8 cellular contexts compared by ENCODE assay signal in genomic region chr17:28925912-28926365, GRCh38. TPM values are rescaled to one million over a fixed set of nuclear protein-coding genes. Genes with fewer than 3 reads are reported as not detected.
A peak's percentile ranks its signal among the peaks of the same experiment; 100 is the strongest.
DNase-seq lines count a peak whose midpoint lies in the region; ATAC-seq and TF ChIP-seq lines count a peak whose summit lies in the region.

No MANE protein-coding gene starts in this region.

- H3K4me3 ChIP-seq in heart right ventricle (peak overlapping the region in 1 of 10 donors; percentile 9), right atrium auricular region (no peak overlapping the region), brain microvascular endothelial cell (ENCODE audit: low read depth, low read length) (no peak overlapping the region)

- H3K9me3 Mint-ChIP-seq in naive thymus-derived CD8-positive, alpha-beta T cell = peaks cover 0 to 6% (median 0%) of the 10 kb centered on the region in 9 donors

- POLR2A ChIA-PET in naive thymus-derived CD8-positive, alpha-beta T cell (lab: Charles Lee) = interaction anchor here (0.6 to 4.0 kb wide), 12 partner anchors 12 to 207 kb away, joined by 3 to 82 read pairs (median 4); partner anchors contain the start of genes DHRS13, FLOT2, PHF12 and RPL23A

- H3K27ac ChIP-seq in heart right ventricle (peak overlapping the region in 3 of 10 donors; percentile 48 to 91 (median 63)), right atrium auricular region (no peak overlapping the region), brain microvascular endothelial cell (peak overlapping the region; percentile 33)

- in situ Hi-C loops in brain microvascular endothelial cell (cut with HindIII; ENCODE audit: low pct_ligation_motif_present, low sequenced_read_pairs) = no loop called here

- DNase-seq in heart right ventricle (no peak), right atrium auricular region (ENCODE audit: low spot score) (no peak), SKM-1 (lab: John Stamatoyannopoulos, UW; ENCODE audit: unreplicated experiment) (peak; percentile 75), brain microvascular endothelial cell (peak; percentile 51)
- DNase-seq in naive thymus-derived CD8-positive, alpha-beta T cell = peak in 9 of 10 donors; percentile 27 to 88 (median 78)

- peak overlapping the region; percentile 29 to 71 (median 66) for H3K4me3 Mint-ChIP-seq in naive thymus-derived CD8-positive, alpha-beta T cell

- peaks cover 0 to 14% (median 0%) of the 10 kb centered on the region in 11 donors for H3K9me3 ChIP-seq in heart right ventricle
- H3K9me3 ChIP-seq in right atrium auricular region = peaks cover 0 to 6% of the 10 kb centered on the region in 2 donors

- H3K4me1 ChIP-seq in heart right ventricle (peaks cover 0 to 50% (median 19%) of the 10 kb centered on the region in 9 donors), right atrium auricular region (peaks cover 0 to 26% of the 10 kb centered on the region in 2 donors)

- peaks cover 24 to 71% (median 56%) of the 10 kb centered on the region in 4 donors for H3K4me1 Mint-ChIP-seq in naive thymus-derived CD8-positive, alpha-beta T cell

- H3K27me3 Mint-ChIP-seq in naive thymus-derived CD8-positive, alpha-beta T cell = no peaks in the 10 kb centered on the region

- 49 to 61% methylated on average over 2 of the region's 2 CpGs for WGBS in heart right ventricle, 2 donors

- H3K27me3 ChIP-seq in heart right ventricle = no peaks in the 10 kb centered on the region
- no peaks in the 10 kb centered on the region for H3K27me3 ChIP-seq in right atrium auricular region
- no peaks in the 10 kb centered on the region for H3K27me3 ChIP-seq in brain microvascular endothelial cell (replicated peaks)

- ATAC-seq in heart right ventricle = peak in 7 of 8 donors; percentile 47 to 73 (median 63)
- peak; percentile 87 to 95 for ATAC-seq in naive thymus-derived CD8-positive, alpha-beta T cell
- no peak for ATAC-seq in GM18517 (IDR thresholded peaks at IDR 0.05; ENCODE audit: unreplicated experiment)
- ATAC-seq in HG03039 (IDR thresholded peaks at IDR 0.05; ENCODE audit: unreplicated experiment) = no peak
- no peak for ATAC-seq in GM21515 (IDR thresholded peaks at IDR 0.05; ENCODE audit: unreplicated experiment)

- peaks cover 0 to 80% (median 26%) of the 10 kb centered on the region in 9 donors for H3K36me3 ChIP-seq in heart right ventricle
- H3K36me3 ChIP-seq in right atrium auricular region = peaks cover 44% of the 10 kb centered on the region
- H3K36me3 ChIP-seq in brain microvascular endothelial cell (replicated peaks) = peaks cover 24% of the 10 kb centered on the region

- TF ChIP-seq CTCF in heart right ventricle (IDR thresholded peaks at IDR 0.05) (no peak), right atrium auricular region (IDR thresholded peaks at IDR 0.05) (no peak), brain microvascular endothelial cell (IDR thresholded peaks at IDR 0.05; ENCODE audit: low read depth, low read length, missing control alignments) (no peak)

- peak overlapping the region; percentile 92 to 99 (median 96) for H3K27ac Mint-ChIP-seq in naive thymus-derived CD8-positive, alpha-beta T cell

- intact Hi-C loops in heart right ventricle (cut with DNase I) = no loop called here

- H3K36me3 Mint-ChIP-seq in naive thymus-derived CD8-positive, alpha-beta T cell = peaks cover 3 to 60% (median 26%) of the 10 kb centered on the region in 3 donors

RNA-seq across cellular contexts. Expression of gene DHRS13, which starts 23.1 kb away (rescaled TPM):
- total RNA-seq in heart right ventricle (1 to 10 TPM; 1.1 to 5.6 (median 2.2) TPM), right atrium auricular region (1 to 10 TPM; 2.5 to 3.9 TPM)
- polyA plus RNA-seq in heart right ventricle = 1 to 10 TPM; 5.4 to 5.5 TPM
- total RNA-seq in naive thymus-derived CD8-positive, alpha-beta T cell = 10 to 100 TPM; 46.1 to 47.3 TPM
- polyA plus RNA-seq in naive thymus-derived CD8-positive, alpha-beta T cell = 10 to 100 TPM; 17.1 to 22.8 (median 19.4) TPM

RNA-seq across cellular contexts. Expression of gene PHF12, which starts 25.4 kb away (rescaled TPM):
- total RNA-seq in heart right ventricle = 10 to 100 TPM; 18.4 to 28.0 (median 21.6) TPM
- polyA plus RNA-seq in heart right ventricle = 10 to 100 TPM in 1 of 2 donors, 1 to 10 TPM in 1; 7.3 to 11.2 TPM
- 10 to 100 TPM; 19.6 to 35.7 TPM for total RNA-seq in right atrium auricular region
- 100 to 1,000 TPM; 117 to 124 TPM for total RNA-seq in naive thymus-derived CD8-positive, alpha-beta T cell
- polyA plus RNA-seq in naive thymus-derived CD8-positive, alpha-beta T cell = 10 to 100 TPM in 1 of 3 donors, 1 to 10 TPM in 2; 5.2 to 12.0 (median 6.2) TPM

RNA-seq across cellular contexts. Expression of gene FLOT2, which starts 28.4 kb away (rescaled TPM):
- total RNA-seq in heart right ventricle (100 to 1,000 TPM in 3 of 10 donors, 10 to 100 TPM in 7; 82.8 to 159 (median 90.7) TPM), right atrium auricular region (10 to 100 TPM; 52.8 to 57.7 TPM)
- 10 to 100 TPM; 38.3 to 51.6 TPM for polyA plus RNA-seq in heart right ventricle
- total RNA-seq in naive thymus-derived CD8-positive, alpha-beta T cell = 100 to 1,000 TPM; 206 to 213 TPM
- 100 to 1,000 TPM; 230 to 253 (median 237) TPM for polyA plus RNA-seq in naive thymus-derived CD8-positive, alpha-beta T cell

Comparison
In these comparisons a context has a peak if more than half of its experiments do, and no peak if none do; other contexts are left out.
1. ATAC-seq: peak in heart right ventricle (7 of 8) and naive thymus-derived CD8-positive, alpha-beta T cell (2 of 2); none in GM18517 (single experiment), HG03039 (single experiment) and GM21515 (single experiment).
2. DNase-seq: peak in SKM-1 (single experiment), brain microvascular endothelial cell (single experiment) and naive thymus-derived CD8-positive, alpha-beta T cell (9 of 10); none in heart right ventricle (0 of 2) and right atrium auricular region (single experiment).
3. RNA of gene DHRS13, which starts 23.1 kb away (total RNA-seq): 46.1 to 47.3 TPM in naive thymus-derived CD8-positive, alpha-beta T cell; 2.5 to 3.9 TPM in right atrium auricular region and 1.1 to 5.6 TPM in heart right ventricle; every median in the first group is over 4 times any median in the second.